Comparison of ENCODE assay signal across 10 cellular contexts in the genomic region with DNA sequence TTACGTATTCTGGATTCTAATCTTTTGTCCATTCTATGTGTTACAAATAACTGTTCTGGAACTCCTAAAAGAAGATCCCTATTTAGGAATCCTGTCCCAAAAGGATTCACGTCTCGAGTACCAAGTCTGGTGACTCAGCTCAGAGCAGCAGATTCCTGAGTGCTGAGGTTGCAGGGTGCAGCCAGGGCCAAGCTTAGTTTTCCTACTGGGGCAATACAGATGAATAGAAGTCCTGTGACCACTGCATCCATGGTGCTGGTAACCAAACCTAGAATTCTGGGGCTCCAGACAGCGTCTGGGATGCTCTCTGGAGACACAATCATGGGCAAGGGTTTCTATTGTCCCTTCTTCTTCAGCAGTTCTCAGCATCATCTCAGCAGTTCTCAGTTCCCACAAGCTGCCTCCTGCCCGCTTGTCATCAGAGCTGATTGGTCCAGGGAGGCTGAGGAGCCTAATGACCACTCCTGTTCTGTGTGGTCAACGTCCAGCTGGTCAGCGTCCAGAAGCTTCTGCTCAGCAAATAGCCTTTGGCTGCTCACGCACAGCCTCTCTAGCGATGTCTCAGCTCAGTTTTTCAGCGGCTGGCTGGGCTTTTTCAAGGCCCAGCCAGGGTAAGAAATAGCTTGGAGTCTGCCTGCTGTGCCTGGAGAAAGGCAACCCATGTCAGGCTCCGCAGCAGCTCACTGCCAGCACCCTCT. TPM values are rescaled to one million over a fixed set of nuclear protein-coding genes. Genes with fewer than 3 reads are reported as not detected.
DNase-seq lines count a peak whose midpoint lies in the region; ATAC-seq and TF ChIP-seq lines count a peak whose summit lies in the region.
"Had no signal": no experiment of that assay in that cellular context is flagged by ENCODE, and none has a peak within 500 bp of the region (broad histone marks: within the 10 kb centered on the region; RNA-seq: fewer than 3 reads in every experiment).

No MANE protein-coding gene starts in this region.

- H3K27me3 Mint-ChIP-seq in CD14-positive monocyte (ENCODE audit: low read depth in 3 of 3), result peaks cover 0 to 9% (median 1%) of the 10 kb centered on the region in 3 donors

- TF ChIP-seq CTCF in fibroblast of villous mesenchyme (IDR thresholded peaks at IDR 0.05; ENCODE audit: insufficient read depth, low read depth, low read length) (no peak), osteoblast (IDR thresholded peaks at IDR 0.05; ENCODE audit: extremely low read depth, low read depth, low read length) (no peak), CD14-positive monocyte (IDR thresholded peaks at IDR 0.05) (no peak)

- peaks cover 10% of the 10 kb centered on the region for H3K4me1 ChIP-seq in osteoblast (ENCODE audit: insufficient read depth, low read length)

- peak overlapping the region; percentile 59 for H2AFZ ChIP-seq in osteoblast (ENCODE audit: low read length)

- H3K9ac ChIP-seq in SK-N-MC (ENCODE audit: insufficient read length), result peak overlapping the region; percentile 34

- H3K79me2 ChIP-seq in osteoblast (ENCODE audit: insufficient read depth, low read length), result no peaks in the 10 kb centered on the region

- H3K4me3 Mint-ChIP-seq in stimulated activated effector memory CD8-positive, alpha-beta T cell treated with anti-CD3 and anti-CD28 coated beads, Interleukin-12 subunit alpha, Interleukin-12 subunit beta, amount 100 ng/mL, for 72 hours, result no peak overlapping the region
- H3K4me3 Mint-ChIP-seq in CD14-positive monocyte, result no peak overlapping the region

- H3K27ac ChIP-seq in SK-N-MC (peak overlapping the region; percentile 27), osteoblast (ENCODE audit: low read depth, low read length) (peak overlapping the region; percentile 59)

- H4K20me1 ChIP-seq in osteoblast (ENCODE audit: insufficient read depth, low read length), result no peaks in the 10 kb centered on the region

- ATAC-seq in stimulated activated effector memory CD8-positive, alpha-beta T cell treated with anti-CD3 and anti-CD28 coated beads, Interleukin-12 subunit alpha, Interleukin-12 subunit beta, amount 100 ng/mL, for 72 hours, result no peak
- no peak for ATAC-seq in GM18907 (IDR thresholded peaks at IDR 0.05; ENCODE audit: unreplicated experiment)

- intact Hi-C loops in CD14-positive monocyte (cut with micrococcal nuclease), result no loop called here

- peak; percentile 49 for DNase-seq in ELF-1 (ENCODE audit: low read depth, low spot score)
- DNase-seq in SK-N-MC (ENCODE audit: low read depth, low spot score), result no peak
- DNase-seq in fibroblast of villous mesenchyme (ENCODE audit: low read depth), result peak; percentile 27
- peak; percentile 97 for DNase-seq in osteoblast (ENCODE audit: insufficient read length, low spot score, missing footprints)
- DNase-seq in stimulated activated effector memory CD8-positive, alpha-beta T cell treated with anti-CD3 and anti-CD28 coated beads, Interleukin-12 subunit alpha, Interleukin-12 subunit beta, amount 100 ng/mL, for 72 hours (ENCODE audit: low spot score in 2 of 2), result no peak
- DNase-seq in NCI-H187 (lab: John Stamatoyannopoulos, UW), result no peak
- DNase-seq in CD14-positive monocyte (ENCODE audit: low spot score), result no peak
- DNase-seq: NCI-H1694 had no signal

- H3K4me3 ChIP-seq in SK-N-MC (no peak overlapping the region), fibroblast of villous mesenchyme (ENCODE audit: low read depth, low read length) (no peak overlapping the region), osteoblast (ENCODE audit: insufficient read depth, low read length) (peak overlapping the region; percentile 34)

- H3K4me2 ChIP-seq in osteoblast (ENCODE audit: insufficient read depth, low read length), result peak overlapping the region; percentile 48

- H3K36me3 Mint-ChIP-seq in stimulated activated effector memory CD8-positive, alpha-beta T cell treated with anti-CD3 and anti-CD28 coated beads, Interleukin-12 subunit alpha, Interleukin-12 subunit beta, amount 100 ng/mL, for 72 hours, result no peaks in the 10 kb centered on the region
- H3K36me3 Mint-ChIP-seq in CD14-positive monocyte, result no peaks in the 10 kb centered on the region

- H3K36me3 ChIP-seq in SK-N-MC (ENCODE audit: insufficient read depth, low read length) (no peaks in the 10 kb centered on the region), osteoblast (ENCODE audit: insufficient read depth, low read length) (no peaks in the 10 kb centered on the region)

- no peak overlapping the region for H3K27ac Mint-ChIP-seq in stimulated activated effector memory CD8-positive, alpha-beta T cell treated with anti-CD3 and anti-CD28 coated beads, Interleukin-12 subunit alpha, Interleukin-12 subunit beta, amount 100 ng/mL, for 72 hours
- no peak overlapping the region for H3K27ac Mint-ChIP-seq in CD14-positive monocyte

- peaks cover 5% of the 10 kb centered on the region for H3K4me1 Mint-ChIP-seq in stimulated activated effector memory CD8-positive, alpha-beta T cell treated with anti-CD3 and anti-CD28 coated beads, Interleukin-12 subunit alpha, Interleukin-12 subunit beta, amount 100 ng/mL, for 72 hours
- H3K4me1 Mint-ChIP-seq in CD14-positive monocyte, result peaks cover 6% of the 10 kb centered on the region

- no peaks in the 10 kb centered on the region for H3K9me3 Mint-ChIP-seq in stimulated activated effector memory CD8-positive, alpha-beta T cell treated with anti-CD3 and anti-CD28 coated beads, Interleukin-12 subunit alpha, Interleukin-12 subunit beta, amount 100 ng/mL, for 72 hours
- H3K9me3 Mint-ChIP-seq in CD14-positive monocyte, result peaks cover 0 to 3% (median 1%) of the 10 kb centered on the region in 7 donors

- H3K27me3 ChIP-seq in osteoblast (ENCODE audit: insufficient read depth, low read length), result no peaks in the 10 kb centered on the region

- no peaks in the 10 kb centered on the region for H3K9me3 ChIP-seq in SK-N-MC (ENCODE audit: low read depth, low read length)
- H3K9me3 ChIP-seq in osteoblast (ENCODE audit: low read depth, low read length), result no peaks in the 10 kb centered on the region

RNA-seq across cellular contexts. Expression of a gene that starts 50.4 kb away (rescaled TPM):
- total RNA-seq in fibroblast of villous mesenchyme, result not detected in 2 replicates
- total RNA-seq in osteoblast, result not detected in 2 replicates
- not detected for polyA plus RNA-seq in CD14-positive monocyte
- total RNA-seq: mucosa of gallbladder had no signal

Comparison
In these comparisons a context has a peak if more than half of its experiments do, and no peak if none do; other contexts are left out.
1. DNase-seq: peak in ELF-1 (single experiment), fibroblast of villous mesenchyme (single experiment) and osteoblast (single experiment); none in SK-N-MC (single experiment), stimulated activated effector memory CD8-positive, alpha-beta T cell treated with anti-CD3 and anti-CD28 coated beads, Interleukin-12 subunit alpha, Interleukin-12 subunit beta, amount 100 ng/mL, for 72 hours (0 of 2), NCI-H187 (0 of 2) and CD14-positive monocyte (single experiment).